ENCODE assay signal across 10 cellular contexts in genomic region chr3:29759443-29760033, GRCh38.
DNase-seq lines count a peak whose midpoint lies in the region; ATAC-seq and TF ChIP-seq lines count a peak whose summit lies in the region.
"Had no signal": no experiment of that assay in that cellular context is flagged by ENCODE, and none has a peak within 500 bp of the region (broad histone marks: within the 10 kb centered on the region; RNA-seq: fewer than 3 reads in every experiment).

No MANE protein-coding gene starts in this region.

- CTCF ChIA-PET in HEK293 (lab: Yijun Ruan, JAX), result interaction anchor here (0.6 kb wide), 1 partner anchor 886 kb away, joined by 5 read pairs; no protein-coding TSS in a partner anchor

- POLR2A ChIA-PET in HEK293 (lab: Yijun Ruan, JAX), result no interaction called here

- no peak for TF ChIP-seq EP300 in sigmoid colon (IDR thresholded peaks at IDR 0.05)

- no peak for ATAC-seq in GM19328 (IDR thresholded peaks at IDR 0.05; ENCODE audit: unreplicated experiment)

- H3K4me1 ChIP-seq in HEK293 (ENCODE audit: control insufficient read depth, insufficient read depth, low read length) (peaks cover 17% of the 10 kb centered on the region), SJCRH30 (peaks cover 21% of the 10 kb centered on the region; the same call in 1 of the 2 replicates), cardiac muscle cell (ENCODE audit: low read depth) (peaks cover 40% of the 10 kb centered on the region), sigmoid colon (peaks cover 0 to 54% (median 37%) of the 10 kb centered on the region in 4 donors)

- no peaks in the 10 kb centered on the region for H3K27me3 ChIP-seq in SJCRH30
- H3K27me3 ChIP-seq in cardiac muscle cell, result no peaks in the 10 kb centered on the region
- no peaks in the 10 kb centered on the region for H3K27me3 ChIP-seq in sigmoid colon

- TF ChIP-seq POLR2A in sigmoid colon (IDR thresholded peaks at IDR 0.05), result no peak

- TF ChIP-seq CTCF in HEK293 (tag by site-specific recombination; IDR thresholded peaks at IDR 0.05) (no peak), cardiac muscle cell (IDR thresholded peaks at IDR 0.05; ENCODE audit: low read depth, low read length) (no peak), sigmoid colon (IDR thresholded peaks at IDR 0.05) (no peak), GM10266 (IDR thresholded peaks at IDR 0.05; ENCODE audit: control insufficient read depth, insufficient read depth, low read depth, missing control alignments) (no peak)

- H3K9me3 ChIP-seq in HEK293 (ENCODE audit: control insufficient read depth, insufficient read depth, low read depth, low read length) (no peaks in the 10 kb centered on the region), SJCRH30 (replicated peaks) (no peaks in the 10 kb centered on the region), cardiac muscle cell (ENCODE audit: low read depth) (no peaks in the 10 kb centered on the region), sigmoid colon (no peaks in the 10 kb centered on the region)

- 82 to 83% methylated on average over 9 of the region's 9 CpGs for WGBS in sigmoid colon, 2 donors

- no peak overlapping the region for H3K4me3 ChIP-seq in HEK293 (ENCODE audit: low read depth, low read length)
- H3K4me3 ChIP-seq in SJCRH30, result peak overlapping the region; percentile 9; the same call in 1 of the 2 replicates
- H3K4me3 ChIP-seq in cardiac muscle cell, result no peak overlapping the region
- peak overlapping the region in 3 of 4 donors; percentile 3 to 14 (median 6) for H3K4me3 ChIP-seq in sigmoid colon

- H3K36me3 ChIP-seq in HEK293 (ENCODE audit: control insufficient read depth in 2 of 2, insufficient read depth in 1 of 2, low read length in 2 of 2) (no peaks in the 10 kb centered on the region), SJCRH30 (no peaks in the 10 kb centered on the region), cardiac muscle cell (no peaks in the 10 kb centered on the region), sigmoid colon (no peaks in the 10 kb centered on the region)

- intact Hi-C loops in sigmoid colon (cut with DNase I), result loop anchor here (2.0 to 10.0 kb wide), 2 partner anchors 479 to 615 kb away; partner anchors contain the start of gene RBMS3

- peak; percentile 34 to 69 for DNase-seq in SJCRH30
- DNase-seq in cardiac muscle cell (ENCODE audit: low read depth in 1 of 2, low spot score in 1 of 2), result peak in 1 of 2 donors; percentile 68
- no peak for DNase-seq in sigmoid colon
- DNase-seq in SIG-M5 (lab: John Stamatoyannopoulos, UW), result no peak
- no peak for DNase-seq in HPDE6-E6E7 (ENCODE audit: extremely low spot score)
- DNase-seq in GM10266 (ENCODE audit: extremely low spot score), result no peak
- DNase-seq: activated naive CD4-positive, alpha-beta T cell treated with anti-CD3 and anti-CD28 coated beads for 36 hours; mesendoderm had no signal

- H3K27ac ChIP-seq in HEK293 (ENCODE audit: extremely low read depth, low read depth, low read length) (no peak overlapping the region), SJCRH30 (peak overlapping the region; percentile 36), cardiac muscle cell (peak overlapping the region; percentile 73), sigmoid colon (peak overlapping the region; percentile 59 to 72 (median 70))

TF ChIP-seq in HEK293, 187 proteins besides CTCF, POLR2A, EP300 and RAD21 (continues in another document):
- TF ChIP-seq, protein P1, sequence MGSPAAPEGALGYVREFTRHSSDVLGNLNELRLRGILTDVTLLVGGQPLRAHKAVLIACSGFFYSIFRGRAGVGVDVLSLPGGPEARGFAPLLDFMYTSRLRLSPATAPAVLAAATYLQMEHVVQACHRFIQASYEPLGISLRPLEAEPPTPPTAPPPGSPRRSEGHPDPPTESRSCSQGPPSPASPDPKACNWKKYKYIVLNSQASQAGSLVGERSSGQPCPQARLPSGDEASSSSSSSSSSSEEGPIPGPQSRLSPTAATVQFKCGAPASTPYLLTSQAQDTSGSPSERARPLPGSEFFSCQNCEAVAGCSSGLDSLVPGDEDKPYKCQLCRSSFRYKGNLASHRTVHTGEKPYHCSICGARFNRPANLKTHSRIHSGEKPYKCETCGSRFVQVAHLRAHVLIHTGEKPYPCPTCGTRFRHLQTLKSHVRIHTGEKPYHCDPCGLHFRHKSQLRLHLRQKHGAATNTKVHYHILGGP (tag by site-specific recombination; IDR thresholded peaks at IDR 0.05), result no peak
- TF ChIP-seq ZNF169 (tag by site-specific recombination; IDR thresholded peaks at IDR 0.05) (no peak), SP7 (tag by site-specific recombination; IDR thresholded peaks at IDR 0.05) (peak; percentile 64), GLIS1 (tag by site-specific recombination; IDR thresholded peaks at IDR 0.05) (peak; percentile 34; the same call in 1 of the 2 replicates), SETDB1 (IDR thresholded peaks at IDR 0.05; ENCODE audit: insufficient read length, low read length) (no peak), BCL11A (tag by site-specific recombination; IDR thresholded peaks at IDR 0.05; ENCODE audit: low read depth) (no peak), ZSCAN4 (tag by site-specific recombination; IDR thresholded peaks at IDR 0.05) (no peak), ZNF48 (tag by site-specific recombination; IDR thresholded peaks at IDR 0.05) (no peak), ZNF501 (tag by site-specific recombination; IDR thresholded peaks at IDR 0.05) (no peak), ZNF362 (tag by site-specific recombination; IDR thresholded peaks at IDR 0.05) (no peak), FEZF1 (tag by site-specific recombination; IDR thresholded peaks at IDR 0.05) (peak; percentile 65), GLI4 (tag by site-specific recombination; IDR thresholded peaks at IDR 0.05) (no peak), SP3 (tag by site-specific recombination; IDR thresholded peaks at IDR 0.05) (no peak), KLF10 (tag by site-specific recombination; IDR thresholded peaks at IDR 0.05) (no peak), ZNF701 (tag by site-specific recombination; IDR thresholded peaks at IDR 0.05) (no peak), ZNF311 (tag by site-specific recombination; IDR thresholded peaks at IDR 0.05; ENCODE audit: borderline replicate concordance) (no peak), ZNF404 (tag by site-specific recombination; IDR thresholded peaks at IDR 0.05) (no peak), ZNF747 (tag by site-specific recombination; IDR thresholded peaks at IDR 0.05) (no peak), ZNF785 (tag by site-specific recombination; IDR thresholded peaks at IDR 0.05) (no peak), ZNF341 (tag by site-specific recombination; IDR thresholded peaks at IDR 0.05; ENCODE audit: low read depth) (peak; percentile 53)
- TF ChIP-seq, protein P2, sequence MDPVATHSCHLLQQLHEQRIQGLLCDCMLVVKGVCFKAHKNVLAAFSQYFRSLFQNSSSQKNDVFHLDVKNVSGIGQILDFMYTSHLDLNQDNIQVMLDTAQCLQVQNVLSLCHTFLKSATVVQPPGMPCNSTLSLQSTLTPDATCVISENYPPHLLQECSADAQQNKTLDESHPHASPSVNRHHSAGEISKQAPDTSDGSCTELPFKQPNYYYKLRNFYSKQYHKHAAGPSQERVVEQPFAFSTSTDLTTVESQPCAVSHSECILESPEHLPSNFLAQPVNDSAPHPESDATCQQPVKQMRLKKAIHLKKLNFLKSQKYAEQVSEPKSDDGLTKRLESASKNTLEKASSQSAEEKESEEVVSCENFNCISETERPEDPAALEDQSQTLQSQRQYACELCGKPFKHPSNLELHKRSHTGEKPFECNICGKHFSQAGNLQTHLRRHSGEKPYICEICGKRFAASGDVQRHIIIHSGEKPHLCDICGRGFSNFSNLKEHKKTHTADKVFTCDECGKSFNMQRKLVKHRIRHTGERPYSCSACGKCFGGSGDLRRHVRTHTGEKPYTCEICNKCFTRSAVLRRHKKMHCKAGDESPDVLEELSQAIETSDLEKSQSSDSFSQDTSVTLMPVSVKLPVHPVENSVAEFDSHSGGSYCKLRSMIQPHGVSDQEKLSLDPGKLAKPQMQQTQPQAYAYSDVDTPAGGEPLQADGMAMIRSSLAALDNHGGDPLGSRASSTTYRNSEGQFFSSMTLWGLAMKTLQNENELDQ (tag by site-specific recombination; IDR thresholded peaks at IDR 0.05; ENCODE audit: low read depth), result no peak
- TF ChIP-seq, protein P3, sequence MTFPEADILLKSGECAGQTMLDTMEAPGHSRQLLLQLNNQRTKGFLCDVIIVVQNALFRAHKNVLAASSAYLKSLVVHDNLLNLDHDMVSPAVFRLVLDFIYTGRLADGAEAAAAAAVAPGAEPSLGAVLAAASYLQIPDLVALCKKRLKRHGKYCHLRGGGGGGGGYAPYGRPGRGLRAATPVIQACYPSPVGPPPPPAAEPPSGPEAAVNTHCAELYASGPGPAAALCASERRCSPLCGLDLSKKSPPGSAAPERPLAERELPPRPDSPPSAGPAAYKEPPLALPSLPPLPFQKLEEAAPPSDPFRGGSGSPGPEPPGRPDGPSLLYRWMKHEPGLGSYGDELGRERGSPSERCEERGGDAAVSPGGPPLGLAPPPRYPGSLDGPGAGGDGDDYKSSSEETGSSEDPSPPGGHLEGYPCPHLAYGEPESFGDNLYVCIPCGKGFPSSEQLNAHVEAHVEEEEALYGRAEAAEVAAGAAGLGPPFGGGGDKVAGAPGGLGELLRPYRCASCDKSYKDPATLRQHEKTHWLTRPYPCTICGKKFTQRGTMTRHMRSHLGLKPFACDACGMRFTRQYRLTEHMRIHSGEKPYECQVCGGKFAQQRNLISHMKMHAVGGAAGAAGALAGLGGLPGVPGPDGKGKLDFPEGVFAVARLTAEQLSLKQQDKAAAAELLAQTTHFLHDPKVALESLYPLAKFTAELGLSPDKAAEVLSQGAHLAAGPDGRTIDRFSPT (tag by site-specific recombination; IDR thresholded peaks at IDR 0.05), result no peak

Comparison
In these comparisons a context has a peak if more than half of its experiments do, and no peak if none do; other contexts are left out.
1. H3K4me3 ChIP-seq: peak in SJCRH30 (single experiment) and sigmoid colon (3 of 4); none in HEK293 (single experiment) and cardiac muscle cell (single experiment).
2. DNase-seq: peak in SJCRH30 (2 of 2); none in sigmoid colon (single experiment), SIG-M5 (single experiment), HPDE6-E6E7 (single experiment) and GM10266 (single experiment).